In genomic region chr6:116218172-116218633, GRCh38 we compare ENCODE assay signal across 10 cellular contexts. TPM values are rescaled to one million over a fixed set of nuclear protein-coding genes. Genes with fewer than 3 reads are reported as not detected.
DNase-seq lines count a peak whose midpoint lies in the region; ATAC-seq and TF ChIP-seq lines count a peak whose summit lies in the region.
"Had no signal": no experiment of that assay in that cellular context is flagged by ENCODE, and none has a peak within 500 bp of the region (broad histone marks: within the 10 kb centered on the region; RNA-seq: fewer than 3 reads in every experiment).

No MANE protein-coding gene starts in this region.

- intact Hi-C loops in Caco-2 (cut with micrococcal nuclease; ENCODE audit: unreplicated experiment): loop anchor here (5.0 kb wide), 2 partner anchors 49 to 344 kb away; no protein-coding TSS in a partner anchor
- intact Hi-C loops in esophagus squamous epithelium (cut with DNase I): no loop called here

- ATAC-seq in HG02798 (IDR thresholded peaks at IDR 0.05; ENCODE audit: poor library complexity, unreplicated experiment): no peak

- H3K9me3 ChIP-seq in Caco-2 (no peaks in the 10 kb centered on the region), esophagus squamous epithelium (no peaks in the 10 kb centered on the region)
- H3K9me3 ChIP-seq: HAP-1 had no signal

- H3K9me3 Mint-ChIP-seq in Caco-2 (ENCODE audit: unreplicated experiment): no peaks in the 10 kb centered on the region
- no peaks in the 10 kb centered on the region for H3K9me3 Mint-ChIP-seq in activated T-cell treated with anti-CD3 and anti-CD28 coated beads, Interleukin-2, amount 50 U/mL, for 24 hours
- H3K9me3 Mint-ChIP-seq: memory B cell had no signal

- no peaks in the 10 kb centered on the region for H3K27me3 Mint-ChIP-seq in Caco-2 (ENCODE audit: insufficient read depth, unreplicated experiment)
- H3K27me3 Mint-ChIP-seq in activated T-cell treated with anti-CD3 and anti-CD28 coated beads, Interleukin-2, amount 50 U/mL, for 24 hours: no peaks in the 10 kb centered on the region
- H3K27me3 Mint-ChIP-seq: memory B cell had no signal

- no peak overlapping the region for H3K27ac Mint-ChIP-seq in Caco-2 (ENCODE audit: unreplicated experiment)
- H3K27ac Mint-ChIP-seq in activated T-cell treated with anti-CD3 and anti-CD28 coated beads, Interleukin-2, amount 50 U/mL, for 24 hours: no peak overlapping the region
- H3K27ac Mint-ChIP-seq: memory B cell had no signal

- BruUV-seq in Caco-2 (replicated peaks; lab: Mats Ljungman, UMichigan): no TSS peak

- no peaks in the 10 kb centered on the region; the same call in 1 of the 2 replicates for H3K36me3 ChIP-seq in Caco-2 (ENCODE audit: control insufficient read depth, insufficient read depth, low read length)
- H3K36me3 ChIP-seq in esophagus squamous epithelium: peaks cover 0 to 22% (median 0%) of the 10 kb centered on the region in 3 donors
- H3K36me3 ChIP-seq: HAP-1 had no signal

- H3K4me3 ChIP-seq in Caco-2 (ENCODE audit: low read depth, low read length) (no peak overlapping the region), esophagus squamous epithelium (no peak overlapping the region)
- H3K4me3 ChIP-seq: HAP-1 had no signal

- H3K4me1 Mint-ChIP-seq in Caco-2 (ENCODE audit: low read depth, unreplicated experiment): no peaks in the 10 kb centered on the region
- peaks cover 5% of the 10 kb centered on the region for H3K4me1 Mint-ChIP-seq in activated T-cell treated with anti-CD3 and anti-CD28 coated beads, Interleukin-2, amount 50 U/mL, for 24 hours (ENCODE audit: low read depth)
- H3K4me1 Mint-ChIP-seq: memory B cell had no signal

- no peak overlapping the region for H3K4me3 Mint-ChIP-seq in Caco-2 (ENCODE audit: unreplicated experiment)
- no peak overlapping the region for H3K4me3 Mint-ChIP-seq in activated T-cell treated with anti-CD3 and anti-CD28 coated beads, Interleukin-2, amount 50 U/mL, for 24 hours
- H3K4me3 Mint-ChIP-seq: memory B cell had no signal

- no peak for DNase-seq in Caco-2
- DNase-seq in HT-29 (ENCODE audit: low spot score): peak; percentile 24
- DNase-seq in lung microvascular endothelial cell (ENCODE audit: low read depth in 2 of 2): peak; percentile 16 to 21
- no peak for DNase-seq in activated T-cell treated with anti-CD3 and anti-CD28 coated beads, Interleukin-2, amount 50 U/mL, for 24 hours
- no peak for DNase-seq in stimulated activated CD8-positive, alpha-beta memory T cell treated with anti-CD3 and anti-CD28 coated beads, Interleukin-4, amount 100 ng/mL, for 48 hours
- no peak for DNase-seq in esophagus squamous epithelium (lab: John Stamatoyannopoulos, UW)

- no peak for TF ChIP-seq POLR2A in esophagus squamous epithelium (IDR thresholded peaks at IDR 0.05)

- POLR2A ChIA-PET in Caco-2 (lab: Charles Lee): interaction anchor here (1.0 kb wide), 1 partner anchor 61 kb away, joined by 4 read pairs; the partner anchor contains the start of gene TSPYL1

- no peak overlapping the region for H3K27ac ChIP-seq in VCaP
- H3K27ac ChIP-seq in esophagus squamous epithelium: no peak overlapping the region

- H3K27me3 ChIP-seq in Caco-2 (replicated peaks; ENCODE audit: control insufficient read depth, insufficient read depth, low read length): no peaks in the 10 kb centered on the region
- no peaks in the 10 kb centered on the region for H3K27me3 ChIP-seq in esophagus squamous epithelium

- TF ChIP-seq CTCF in Caco-2 (IDR thresholded peaks at IDR 0.05; ENCODE audit: insufficient read depth in 1 of 2, low read depth in 1 of 2, low read length in 1 of 2, severe bottlenecking in 1 of 2, unreplicated experiment in 1 of 2) (peak; percentile 25 to 51), VCaP (conservative IDR thresholded peaks at IDR 0.05) (peak; percentile 81), esophagus squamous epithelium (IDR thresholded peaks at IDR 0.05) (peak in 3 of 6 experiments; percentile 12 to 45 (median 41))

- H3K4me1 ChIP-seq in Caco-2 (no peaks in the 10 kb centered on the region), esophagus squamous epithelium (no peaks in the 10 kb centered on the region)
- H3K4me1 ChIP-seq: HAP-1 had no signal

- WGBS in esophagus squamous epithelium, 2 donors: 43 to 45% methylated on average over 3 of the region's 3 CpGs

- CTCF ChIA-PET in Caco-2 (lab: Charles Lee): interaction anchor here (1.0 to 1.2 kb wide), 3 partner anchors 35 to 106 kb away, joined by 3 to 6 read pairs (median 5); partner anchors contain the start of gene TSPYL4

- H3K36me3 Mint-ChIP-seq in Caco-2 (ENCODE audit: insufficient read depth, unreplicated experiment): no peaks in the 10 kb centered on the region
- H3K36me3 Mint-ChIP-seq in activated T-cell treated with anti-CD3 and anti-CD28 coated beads, Interleukin-2, amount 50 U/mL, for 24 hours (ENCODE audit: low read depth): peaks cover 22% of the 10 kb centered on the region

RNA-seq across cellular contexts. Expression of gene TSPYL4, which starts 35.7 kb away (rescaled TPM):
- total RNA-seq in Caco-2 (2022): 10.7 and 10.9 TPM in 2 replicates
- total RNA-seq in HT-29 (2014; rRNA removed; shearing (Covaris generic)): 9.2 and 10.3 TPM in 2 replicates
- total RNA-seq in lung microvascular endothelial cell: 5.9 and 6.7 TPM in 2 replicates
- total RNA-seq in esophagus squamous epithelium: 10 to 100 TPM in 1 of 4 donors, 1 to 10 TPM in 3; 2.8 to 11.8 (median 6.3) TPM

Comparison
In these comparisons a context has a peak if more than half of its experiments do, and no peak if none do; other contexts are left out.
1. DNase-seq: peak in HT-29 (single experiment) and lung microvascular endothelial cell (2 of 2); none in Caco-2 (0 of 2), activated T-cell treated with anti-CD3 and anti-CD28 coated beads, Interleukin-2, amount 50 U/mL, for 24 hours (single experiment), stimulated activated CD8-positive, alpha-beta memory T cell treated with anti-CD3 and anti-CD28 coated beads, Interleukin-4, amount 100 ng/mL, for 48 hours (single experiment) and esophagus squamous epithelium (single experiment).